Comparison of ENCODE assay signal across 6 cellular contexts in genomic region chr17:60379461-60379860, GRCh38. TPM values are rescaled to one million over a fixed set of nuclear protein-coding genes. Genes with fewer than 3 reads are reported as not detected.
"Had no signal": no experiment of that assay in that cellular context is flagged by ENCODE, and none has a peak within 500 bp of the region (broad histone marks: within the 10 kb centered on the region; RNA-seq: fewer than 3 reads in every experiment).

No MANE protein-coding gene starts in this region.

RNA-seq across cellular contexts. Expression of gene CHCT1, which starts 42.8 kb away (rescaled TPM):
- total RNA-seq: GM23248, H4, H7, HT-29, IMR-90, K562 had no signal
- polyA plus RNA-seq: GM23248, IMR-90, K562 had no signal
